9 cellular contexts compared by ENCODE assay signal in the genomic region with DNA sequence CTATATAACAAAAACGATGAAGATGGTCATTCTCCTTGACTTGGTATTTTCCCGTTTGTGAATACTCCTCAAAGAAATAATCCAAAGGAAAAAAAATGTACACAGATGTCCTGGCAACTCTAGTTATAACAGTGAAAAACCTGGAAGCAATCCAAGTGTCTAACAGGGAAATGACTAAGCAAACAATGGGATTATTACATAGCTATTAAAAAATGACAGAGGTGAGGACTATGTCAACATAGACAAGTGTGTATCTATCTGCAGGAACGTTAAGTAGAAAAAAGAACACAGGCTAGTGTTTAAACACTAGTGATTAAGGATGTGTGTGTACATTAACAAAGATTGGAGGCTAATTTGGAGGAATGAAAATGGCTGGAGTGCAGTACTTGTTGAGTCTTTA. TPM values are rescaled to one million over a fixed set of nuclear protein-coding genes. Genes with fewer than 3 reads are reported as not detected.
A peak's percentile ranks its signal among the peaks of the same experiment; 100 is the strongest.
DNase-seq lines count a peak whose midpoint lies in the region; ATAC-seq and TF ChIP-seq lines count a peak whose summit lies in the region.
"Had no signal": no experiment of that assay in that cellular context is flagged by ENCODE, and none has a peak within 500 bp of the region (broad histone marks: within the 10 kb centered on the region; RNA-seq: fewer than 3 reads in every experiment).

No MANE protein-coding gene starts in this region.

- H3K27ac ChIP-seq in Peyer's patch = no peak overlapping the region

- no peaks in the 10 kb centered on the region for H3K36me3 ChIP-seq in Peyer's patch

- H3K4me1 ChIP-seq in Peyer's patch = peaks cover 0 to 10% (median 0%) of the 10 kb centered on the region in 4 donors

- ATAC-seq in HG02970 (IDR thresholded peaks at IDR 0.05; ENCODE audit: low FRiP score, unreplicated experiment) = no peak
- ATAC-seq in GM18519 (IDR thresholded peaks at IDR 0.05; ENCODE audit: low FRiP score, unreplicated experiment) = no peak

- DNase-seq in HFF-Myc (ENCODE audit: extremely low read depth, low read depth) = peak; percentile 72
- peak; percentile 62 for DNase-seq in NCI-H345 treated with DMSO at 0.1 percent for 48 hours (lab: John Stamatoyannopoulos, UW; ENCODE audit: unreplicated experiment)
- DNase-seq in epithelial cell of esophagus (ENCODE audit: low read depth) = peak; percentile 94
- DNase-seq in pulmonary artery endothelial cell (ENCODE audit: low read depth, low spot score) = peak; percentile 93
- DNase-seq in HuH-7.5 (ENCODE audit: low spot score) = no peak
- no peak for DNase-seq in Peyer's patch
- DNase-seq: caudate nucleus had no signal

- H3K4me3 ChIP-seq in HFF-Myc (replicated peaks; ENCODE audit: low read depth, low read length) = no peak overlapping the region
- H3K4me3 ChIP-seq in epithelial cell of esophagus (ENCODE audit: low read length) = no peak overlapping the region
- no peak overlapping the region for H3K4me3 ChIP-seq in Peyer's patch

- H3K27me3 ChIP-seq in Peyer's patch = no peaks in the 10 kb centered on the region

- H3K9me3 ChIP-seq in Peyer's patch = no peaks in the 10 kb centered on the region

- TF ChIP-seq CTCF in HFF-Myc (IDR thresholded peaks at IDR 0.05; ENCODE audit: low read depth, low read length, missing control alignments) = no peak
- no peak for TF ChIP-seq CTCF in epithelial cell of esophagus (IDR thresholded peaks at IDR 0.05; ENCODE audit: insufficient read depth, low read depth, low read length, missing control alignments)
- no peak for TF ChIP-seq CTCF in Peyer's patch (IDR thresholded peaks at IDR 0.05)

- TF ChIP-seq POLR2A in Peyer's patch (IDR thresholded peaks at IDR 0.05) = no peak

RNA-seq across cellular contexts. Expression of gene APOLD1, which starts 5.9 kb away (rescaled TPM):
- total RNA-seq in pulmonary artery endothelial cell (3.8 and 5.6 TPM in 2 replicates), Peyer's patch (10 to 100 TPM in 1 of 4 donors, 1 to 10 TPM in 3; 2.3 to 14.9 (median 5.6) TPM)

RNA-seq across cellular contexts. Expression of gene DDX47, which starts 33.6 kb away (rescaled TPM):
- total RNA-seq in pulmonary artery endothelial cell (66.1 and 90.0 TPM in 2 replicates), Peyer's patch (10 to 100 TPM; 23.5 to 39.9 (median 33.1) TPM)

Comparison
In these comparisons a context has a peak if more than half of its experiments do, and no peak if none do; other contexts are left out.
1. DNase-seq: peak in HFF-Myc (single experiment), NCI-H345 treated with DMSO at 0.1 percent for 48 hours (single experiment), epithelial cell of esophagus (single experiment) and pulmonary artery endothelial cell (single experiment); none in HuH-7.5 (single experiment) and Peyer's patch (0 of 3).